Comparison of ENCODE assay signal across 8 cellular contexts in the genomic region with DNA sequence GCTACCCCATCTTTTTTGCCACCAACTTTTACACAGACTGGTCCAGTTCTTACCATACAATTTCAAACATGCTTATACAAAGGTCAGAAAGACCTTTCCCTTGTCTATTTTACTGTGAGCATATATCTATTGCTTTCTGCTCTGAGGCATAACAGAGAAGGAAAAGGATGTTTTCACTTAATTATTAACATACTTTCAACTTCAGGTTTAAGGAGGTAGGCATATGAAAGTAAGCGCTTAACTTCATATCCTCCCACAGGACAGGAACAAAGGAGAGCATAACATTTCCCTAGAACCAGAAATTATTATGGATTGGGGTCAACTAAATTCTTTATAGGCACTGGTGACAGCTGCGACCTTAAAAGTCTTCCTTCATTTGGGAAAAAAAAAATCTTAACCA. TPM values are rescaled to one million over a fixed set of nuclear protein-coding genes. Genes with fewer than 3 reads are reported as not detected.
DNase-seq lines count a peak whose midpoint lies in the region; ATAC-seq and TF ChIP-seq lines count a peak whose summit lies in the region.
"Had no signal": no experiment of that assay in that cellular context is flagged by ENCODE, and none has a peak within 500 bp of the region (broad histone marks: within the 10 kb centered on the region; RNA-seq: fewer than 3 reads in every experiment).

No MANE protein-coding gene starts in this region.

- peak overlapping the region; percentile 99; the same call in 1 of the 2 replicates for H2AFZ ChIP-seq in Loucy (ENCODE audit: low read length)
- peak overlapping the region; percentile 93 for H2AFZ ChIP-seq in smooth muscle cell (ENCODE audit: low read depth)

- no peaks in the 10 kb centered on the region for H3K9me2 ChIP-seq in Loucy (replicated peaks; ENCODE audit: low read depth, low read length)

- H3K9me3 ChIP-seq in Loucy (ENCODE audit: insufficient read depth, low read depth, low read length), result 0 out of 2 replicates have a peak, but pooled peaks cover 6% of the 10 kb centered on the region
- peaks cover 9% of the 10 kb centered on the region for H3K9me3 ChIP-seq in smooth muscle cell (replicated peaks; ENCODE audit: low read depth)

- H3K27ac ChIP-seq in smooth muscle cell (ENCODE audit: low read depth), result no peak overlapping the region
- H3K27ac ChIP-seq: HL-60 had no signal

- no peak for DNase-seq in foreskin fibroblast
- DNase-seq in smooth muscle cell (lab: John Stamatoyannopoulos, UW; ENCODE audit: unreplicated experiment), result no peak
- DNase-seq in NCI-H748 (lab: John Stamatoyannopoulos, UW; ENCODE audit: unreplicated experiment), result no peak
- no peak for DNase-seq in SKM-1 (lab: John Stamatoyannopoulos, UW; ENCODE audit: unreplicated experiment)
- DNase-seq in NCI-H1048 (lab: John Stamatoyannopoulos, UW), result no peak

- H3F3A ChIP-seq in Loucy (ENCODE audit: low read depth), result no peaks in the 10 kb centered on the region
- H3F3A ChIP-seq in smooth muscle cell (ENCODE audit: low read depth), result no peaks in the 10 kb centered on the region

- H3K4me1 ChIP-seq in Loucy (ENCODE audit: insufficient read depth, low read length, poor library complexity, severe bottlenecking) (peaks cover 33% of the 10 kb centered on the region), smooth muscle cell (ENCODE audit: low read depth) (peaks cover 22% of the 10 kb centered on the region)

- H3K4me2 ChIP-seq in Loucy (ENCODE audit: low read depth, low read length, poor library complexity, severe bottlenecking), result peak overlapping the region; percentile 97
- H3K4me2 ChIP-seq in smooth muscle cell, result no peak overlapping the region

- peak; percentile 41 for ATAC-seq in GM19467 (IDR thresholded peaks at IDR 0.05; ENCODE audit: unreplicated experiment)

- H3K9ac ChIP-seq in Loucy (ENCODE audit: low read depth, low read length, poor library complexity, severe bottlenecking) (peak overlapping the region; percentile 92), smooth muscle cell (ENCODE audit: low read depth) (no peak overlapping the region)

- TF ChIP-seq CTCF in Loucy (conservative IDR thresholded peaks at IDR 0.05; ENCODE audit: low read length) (no peak), foreskin fibroblast (IDR thresholded peaks at IDR 0.05; ENCODE audit: low read depth, low read length) (no peak), smooth muscle cell (IDR thresholded peaks at IDR 0.05; ENCODE audit: borderline replicate concordance, insufficient read depth, poor library complexity, severe bottlenecking) (no peak)

- H3K79me2 ChIP-seq in Loucy (ENCODE audit: insufficient read depth, low read length), result peaks cover 59% of the 10 kb centered on the region
- peaks cover 13% of the 10 kb centered on the region for H3K79me2 ChIP-seq in smooth muscle cell (ENCODE audit: low read depth)

- H3K4me3 ChIP-seq in Loucy (ENCODE audit: low read length, poor library complexity, severe bottlenecking) (peak overlapping the region; percentile 90), foreskin fibroblast (ENCODE audit: low read depth in 1 of 2, low read length in 2 of 2) (peak overlapping the region; percentile 58 to 61), smooth muscle cell (peak overlapping the region; percentile 83)

- no peaks in the 10 kb centered on the region for H3K27me3 ChIP-seq in Loucy (ENCODE audit: insufficient read depth, low read length, poor library complexity, severe bottlenecking)
- peaks cover 22% of the 10 kb centered on the region for H3K27me3 ChIP-seq in smooth muscle cell (ENCODE audit: low read depth)

- H3K36me3 ChIP-seq in Loucy (ENCODE audit: insufficient read depth, low read length), result no peaks in the 10 kb centered on the region
- H3K36me3 ChIP-seq in smooth muscle cell (ENCODE audit: low read depth), result no peaks in the 10 kb centered on the region

- WGBS in smooth muscle cell (ENCODE audit: low lambda C conversion rate), result 34% methylated on average over 2 of the region's 2 CpGs

- H4K20me1 ChIP-seq in Loucy (ENCODE audit: insufficient read depth, low read length, poor library complexity, severe bottlenecking), result peaks cover 50% of the 10 kb centered on the region
- no peaks in the 10 kb centered on the region for H4K20me1 ChIP-seq in smooth muscle cell (ENCODE audit: low read depth)

RNA-seq across cellular contexts. Expression of gene MYEF2, which starts 1.1 kb away (rescaled TPM):
- total RNA-seq in smooth muscle cell, result 3.9 and 13.9 TPM in 2 replicates
- polyA plus RNA-seq in smooth muscle cell, result 0.56 and 1.2 TPM in 2 replicates

RNA-seq across cellular contexts. Expression of gene CTXN2, which starts 14.5 kb away (rescaled TPM):
- total RNA-seq in smooth muscle cell, result not detected in 2 replicates
- not detected in 2 replicates for polyA plus RNA-seq in smooth muscle cell

RNA-seq across cellular contexts. Expression of gene SLC12A1, which starts 29.1 kb away (rescaled TPM):
- total RNA-seq in smooth muscle cell, result not detected in 2 replicates
- polyA plus RNA-seq in smooth muscle cell, result not detected in 2 replicates

RNA-seq across cellular contexts. Expression of gene SLC24A5, which starts 56.2 kb away (rescaled TPM):
- not detected in 2 replicates for total RNA-seq in smooth muscle cell
- not detected in 2 replicates for polyA plus RNA-seq in smooth muscle cell
